In the genomic region with DNA sequence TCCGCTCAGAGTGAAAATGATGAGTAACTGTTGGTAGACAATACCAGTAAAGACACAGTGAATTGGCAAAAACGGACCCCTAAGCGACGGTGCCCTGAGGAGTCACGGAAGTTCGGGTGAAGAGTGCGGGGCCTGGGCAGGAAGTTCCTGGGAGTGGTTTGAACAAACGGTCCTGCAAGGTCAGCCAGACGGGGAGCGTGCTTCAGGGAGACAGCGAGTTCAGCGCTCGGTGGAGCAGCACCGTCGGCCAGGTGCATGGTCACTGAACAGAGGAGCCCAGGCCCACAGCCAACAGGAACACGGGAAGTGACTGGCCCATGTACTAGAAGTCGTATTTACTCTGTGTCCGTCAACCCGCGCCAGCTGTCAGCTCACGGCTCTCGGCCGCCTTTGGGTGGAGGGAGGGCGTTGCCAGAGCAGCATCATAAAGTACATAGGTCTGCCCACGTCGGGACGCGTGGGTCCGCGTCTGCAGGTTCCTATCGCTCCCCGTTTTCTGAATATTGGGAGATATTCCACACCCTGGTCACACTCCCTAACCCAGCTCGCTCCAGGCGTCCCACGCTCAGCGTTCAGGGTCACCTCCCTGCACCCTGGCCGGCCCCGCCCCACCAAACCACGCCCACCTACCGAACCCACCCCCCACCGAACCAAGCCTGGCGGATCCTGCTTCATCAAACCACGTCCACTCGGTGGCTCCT, we compare ENCODE assay signal across 8 cellular contexts.
DNase-seq lines count a peak whose midpoint lies in the region; ATAC-seq and TF ChIP-seq lines count a peak whose summit lies in the region.

No MANE protein-coding gene starts in this region.

- peaks cover 35% of the 10 kb centered on the region for H3K27me3 Mint-ChIP-seq in IgD-negative memory B cell
- peaks cover 30% of the 10 kb centered on the region for H3K27me3 Mint-ChIP-seq in WTC11 (ENCODE audit: low read depth)

- POLR2A ChIA-PET in WTC11 (lab: Charles Lee): no interaction called here

- peak overlapping the region; percentile 19 for H3K9ac ChIP-seq in endocrine pancreas (ENCODE audit: control insufficient read depth, insufficient read depth, low read length)

- no peaks in the 10 kb centered on the region for H3K36me3 ChIP-seq in endocrine pancreas (ENCODE audit: control insufficient read depth, insufficient read depth, low read length)

- peaks cover 0 to 3% (median 0%) of the 10 kb centered on the region in 3 donors for H3K9me3 Mint-ChIP-seq in IgD-negative memory B cell
- H3K9me3 Mint-ChIP-seq in WTC11: peaks cover 18% of the 10 kb centered on the region

- H3K4me3 Mint-ChIP-seq in IgD-negative memory B cell: peak overlapping the region in 3 of 4 donors; percentile 85 to 96 (median 89)
- H3K4me3 Mint-ChIP-seq in WTC11: peak overlapping the region; percentile 73

- H3K27ac Mint-ChIP-seq in IgD-negative memory B cell (peak overlapping the region in 1 of 3 donors; percentile 19), WTC11 (no peak overlapping the region)

- ATAC-seq in WTC11: peak; percentile 65
- peak; percentile 37 for ATAC-seq in omental fat pad (ENCODE audit: low FRiP score)
- ATAC-seq in HG03439 (IDR thresholded peaks at IDR 0.05; ENCODE audit: unreplicated experiment): no peak

- H3K4me3 ChIP-seq in endocrine pancreas (ENCODE audit: control insufficient read depth, insufficient read depth, low read length): peak overlapping the region; percentile 30

- H3K9me3 ChIP-seq in endocrine pancreas (ENCODE audit: control insufficient read depth, low read length): no peaks in the 10 kb centered on the region

- TF ChIP-seq CTCF in WTC11 (IDR thresholded peaks at IDR 0.05) (no peak), omental fat pad (IDR thresholded peaks at IDR 0.05) (no peak)

- H3K4me1 ChIP-seq in endocrine pancreas (ENCODE audit: control insufficient read depth, insufficient read depth, low read length): no peaks in the 10 kb centered on the region

- H3K36me3 Mint-ChIP-seq in IgD-negative memory B cell (no peaks in the 10 kb centered on the region), WTC11 (peaks cover 8% of the 10 kb centered on the region)

- H3K4me1 Mint-ChIP-seq in IgD-negative memory B cell: peaks cover 0 to 13% (median 8%) of the 10 kb centered on the region in 3 donors
- H3K4me1 Mint-ChIP-seq in WTC11: peaks cover 17% of the 10 kb centered on the region

- DNase-seq in GM19238 (ENCODE audit: insufficient read length, low spot score) (peak; percentile 27), WTC11 (ENCODE audit: low spot score) (peak; percentile 41), omental fat pad (ENCODE audit: low spot score) (no peak), SKM-1 treated with dmso at 0.1 percent for 144 hours (lab: John Stamatoyannopoulos, UW; ENCODE audit: unreplicated experiment) (no peak), KG1 (lab: John Stamatoyannopoulos, UW) (no peak)

- CTCF ChIA-PET in WTC11 (lab: Charles Lee): interaction anchor here (1.0 to 1.7 kb wide), 2 partner anchors 104 to 293 kb away, joined by 3 to 4 read pairs; no protein-coding TSS in a partner anchor

- H3K27me3 ChIP-seq in endocrine pancreas (ENCODE audit: control insufficient read depth, insufficient read depth, low read length): no peaks in the 10 kb centered on the region

TF ChIP-seq in WTC11, 78 proteins besides CTCF, POLR2A, EP300 and RAD21:
- TF ChIP-seq SP1 (CRISPR knock-in tag; conservative IDR thresholded peaks at IDR 0.05) (0 out of 2 replicates have a peak, but pooled peaks have one; percentile 16), ZNF232 (CRISPR knock-in tag; IDR thresholded peaks at IDR 0.05) (no peak)

Comparison
In these comparisons a context has a peak if more than half of its experiments do, and no peak if none do; other contexts are left out.
1. DNase-seq: peak in GM19238 (single experiment) and WTC11 (single experiment); none in omental fat pad (single experiment), SKM-1 treated with dmso at 0.1 percent for 144 hours (single experiment) and KG1 (single experiment).